ENCODE assay signal across 1 cellular context in genomic region chr7:139660317-139661042, GRCh38.
TF ChIP-seq lines count a peak whose summit lies in the region.

No MANE protein-coding gene starts in this region.

TF ChIP-seq in K562, 482 proteins besides CTCF, POLR2A, EP300 and RAD21 (continued from another document and continues in another):
- TF ChIP-seq, protein P1, sequence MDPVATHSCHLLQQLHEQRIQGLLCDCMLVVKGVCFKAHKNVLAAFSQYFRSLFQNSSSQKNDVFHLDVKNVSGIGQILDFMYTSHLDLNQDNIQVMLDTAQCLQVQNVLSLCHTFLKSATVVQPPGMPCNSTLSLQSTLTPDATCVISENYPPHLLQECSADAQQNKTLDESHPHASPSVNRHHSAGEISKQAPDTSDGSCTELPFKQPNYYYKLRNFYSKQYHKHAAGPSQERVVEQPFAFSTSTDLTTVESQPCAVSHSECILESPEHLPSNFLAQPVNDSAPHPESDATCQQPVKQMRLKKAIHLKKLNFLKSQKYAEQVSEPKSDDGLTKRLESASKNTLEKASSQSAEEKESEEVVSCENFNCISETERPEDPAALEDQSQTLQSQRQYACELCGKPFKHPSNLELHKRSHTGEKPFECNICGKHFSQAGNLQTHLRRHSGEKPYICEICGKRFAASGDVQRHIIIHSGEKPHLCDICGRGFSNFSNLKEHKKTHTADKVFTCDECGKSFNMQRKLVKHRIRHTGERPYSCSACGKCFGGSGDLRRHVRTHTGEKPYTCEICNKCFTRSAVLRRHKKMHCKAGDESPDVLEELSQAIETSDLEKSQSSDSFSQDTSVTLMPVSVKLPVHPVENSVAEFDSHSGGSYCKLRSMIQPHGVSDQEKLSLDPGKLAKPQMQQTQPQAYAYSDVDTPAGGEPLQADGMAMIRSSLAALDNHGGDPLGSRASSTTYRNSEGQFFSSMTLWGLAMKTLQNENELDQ (CRISPR knock-in tag; IDR thresholded peaks at IDR 0.05; ENCODE audit: borderline replicate concordance) = 0 out of 2 replicates have a peak, but pooled peaks have one; percentile 15
- TF ChIP-seq LEF1 (IDR thresholded peaks at IDR 0.05) (no peak), CREM (IDR thresholded peaks at IDR 0.05; ENCODE audit: low read depth) (no peak), HMBOX1 (IDR thresholded peaks at IDR 0.05) (no peak), ZHX1 (conservative IDR thresholded peaks at IDR 0.05; ENCODE audit: low read length) (no peak), SMARCA5 (IDR thresholded peaks at IDR 0.05) (peak; percentile 81), ZNF384 (IDR thresholded peaks at IDR 0.05; ENCODE audit: low read depth, low read length) (no peak), HEY1 (CRISPR knock-in tag; IDR thresholded peaks at IDR 0.05; ENCODE audit: borderline replicate concordance) (no peak), BCOR (IDR thresholded peaks at IDR 0.05) (peak; percentile 72), MAFG (tag; conservative IDR thresholded peaks at IDR 0.05) (peak; percentile 74), NCOA4 (IDR thresholded peaks at IDR 0.05; ENCODE audit: partially characterized antibody) (no peak), NFIX (CRISPR knock-in tag; IDR thresholded peaks at IDR 0.05; ENCODE audit: low read depth) (no peak), SNRNP70 (optimal IDR thresholded peaks at IDR 0.05; ENCODE audit: low read depth, low read length) (no peak), ZNF551 (CRISPR knock-in tag; IDR thresholded peaks at IDR 0.05) (no peak), ASH1L (IDR thresholded peaks at IDR 0.05; ENCODE audit: borderline replicate concordance, low read depth, partially characterized antibody) (no peak), ZNF311 (CRISPR knock-in tag; IDR thresholded peaks at IDR 0.05) (no peak), NRF1 (conservative IDR thresholded peaks at IDR 0.05 in 1 of 2, IDR thresholded peaks at IDR 0.05 in 1 of 2) (no peak), PRMT5 (CRISPR knock-in tag; IDR thresholded peaks at IDR 0.05) (no peak), ZNF449 (CRISPR knock-in tag; IDR thresholded peaks at IDR 0.05) (peak; percentile 17; the same call in 1 of the 2 replicates), RFX7 (CRISPR knock-in tag; IDR thresholded peaks at IDR 0.05) (no peak), RBM22 (IDR thresholded peaks at IDR 0.05; ENCODE audit: low read depth, low read length, poor library complexity, severe bottlenecking) (no peak), PHF20 (IDR thresholded peaks at IDR 0.05; ENCODE audit: partially characterized antibody) (no peak), NFE2L1 (tag; IDR thresholded peaks at IDR 0.05; ENCODE audit: borderline replicate concordance, low read depth) (no peak), MNT (conservative IDR thresholded peaks at IDR 0.05) (no peak), ZNF696 (CRISPR knock-in tag; conservative IDR thresholded peaks at IDR 0.05) (no peak), NKRF (IDR thresholded peaks at IDR 0.05; ENCODE audit: borderline replicate concordance) (no peak), ZNF395 (CRISPR knock-in tag; IDR thresholded peaks at IDR 0.05) (peak; percentile 53; the same call in 1 of the 2 replicates), NFE2 (IDR thresholded peaks at IDR 0.05; ENCODE audit: low read depth) (peak; percentile 75), HDAC2 (IDR thresholded peaks at IDR 0.05) (peak; percentile 55; the same call in 1 of the 2 replicates), ETS2 (tag; IDR thresholded peaks at IDR 0.05; ENCODE audit: borderline replicate concordance, poor library complexity, severe bottlenecking) (no peak)
- TF ChIP-seq, protein P2, sequence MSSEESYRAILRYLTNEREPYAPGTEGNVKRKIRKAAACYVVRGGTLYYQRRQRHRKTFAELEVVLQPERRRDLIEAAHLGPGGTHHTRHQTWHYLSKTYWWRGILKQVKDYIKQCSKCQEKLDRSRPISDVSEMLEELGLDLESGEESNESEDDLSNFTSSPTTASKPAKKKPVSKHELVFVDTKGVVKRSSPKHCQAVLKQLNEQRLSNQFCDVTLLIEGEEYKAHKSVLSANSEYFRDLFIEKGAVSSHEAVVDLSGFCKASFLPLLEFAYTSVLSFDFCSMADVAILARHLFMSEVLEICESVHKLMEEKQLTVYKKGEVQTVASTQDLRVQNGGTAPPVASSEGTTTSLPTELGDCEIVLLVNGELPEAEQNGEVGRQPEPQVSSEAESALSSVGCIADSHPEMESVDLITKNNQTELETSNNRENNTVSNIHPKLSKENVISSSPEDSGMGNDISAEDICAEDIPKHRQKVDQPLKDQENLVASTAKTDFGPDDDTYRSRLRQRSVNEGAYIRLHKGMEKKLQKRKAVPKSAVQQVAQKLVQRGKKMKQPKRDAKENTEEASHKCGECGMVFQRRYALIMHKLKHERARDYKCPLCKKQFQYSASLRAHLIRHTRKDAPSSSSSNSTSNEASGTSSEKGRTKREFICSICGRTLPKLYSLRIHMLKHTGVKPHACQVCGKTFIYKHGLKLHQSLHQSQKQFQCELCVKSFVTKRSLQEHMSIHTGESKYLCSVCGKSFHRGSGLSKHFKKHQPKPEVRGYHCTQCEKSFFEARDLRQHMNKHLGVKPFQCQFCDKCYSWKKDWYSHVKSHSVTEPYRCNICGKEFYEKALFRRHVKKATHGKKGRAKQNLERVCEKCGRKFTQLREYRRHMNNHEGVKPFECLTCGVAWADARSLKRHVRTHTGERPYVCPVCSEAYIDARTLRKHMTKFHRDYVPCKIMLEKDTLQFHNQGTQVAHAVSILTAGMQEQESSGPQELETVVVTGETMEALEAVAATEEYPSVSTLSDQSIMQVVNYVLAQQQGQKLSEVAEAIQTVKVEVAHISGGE (CRISPR knock-in tag; IDR thresholded peaks at IDR 0.05) = no peak
- TF ChIP-seq, protein P3, sequence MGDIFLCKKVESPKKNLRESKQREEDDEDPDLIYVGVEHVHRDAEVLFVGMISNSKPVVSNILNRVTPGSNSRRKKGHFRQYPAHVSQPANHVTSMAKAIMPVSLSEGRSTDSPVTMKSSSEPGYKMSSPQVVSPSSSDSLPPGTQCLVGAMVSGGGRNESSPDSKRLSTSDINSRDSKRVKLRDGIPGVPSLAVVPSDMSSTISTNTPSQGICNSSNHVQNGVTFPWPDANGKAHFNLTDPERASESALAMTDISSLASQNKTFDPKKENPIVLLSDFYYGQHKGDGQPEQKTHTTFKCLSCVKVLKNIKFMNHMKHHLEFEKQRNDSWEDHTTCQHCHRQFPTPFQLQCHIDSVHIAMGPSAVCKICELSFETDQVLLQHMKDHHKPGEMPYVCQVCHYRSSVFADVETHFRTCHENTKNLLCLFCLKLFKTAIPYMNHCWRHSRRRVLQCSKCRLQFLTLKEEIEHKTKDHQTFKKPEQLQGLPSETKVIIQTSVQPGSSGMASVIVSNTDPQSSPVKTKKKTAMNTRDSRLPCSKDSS (IDR thresholded peaks at IDR 0.05; ENCODE audit: low read depth, partially characterized antibody) = no peak
- TF ChIP-seq, protein P4, sequence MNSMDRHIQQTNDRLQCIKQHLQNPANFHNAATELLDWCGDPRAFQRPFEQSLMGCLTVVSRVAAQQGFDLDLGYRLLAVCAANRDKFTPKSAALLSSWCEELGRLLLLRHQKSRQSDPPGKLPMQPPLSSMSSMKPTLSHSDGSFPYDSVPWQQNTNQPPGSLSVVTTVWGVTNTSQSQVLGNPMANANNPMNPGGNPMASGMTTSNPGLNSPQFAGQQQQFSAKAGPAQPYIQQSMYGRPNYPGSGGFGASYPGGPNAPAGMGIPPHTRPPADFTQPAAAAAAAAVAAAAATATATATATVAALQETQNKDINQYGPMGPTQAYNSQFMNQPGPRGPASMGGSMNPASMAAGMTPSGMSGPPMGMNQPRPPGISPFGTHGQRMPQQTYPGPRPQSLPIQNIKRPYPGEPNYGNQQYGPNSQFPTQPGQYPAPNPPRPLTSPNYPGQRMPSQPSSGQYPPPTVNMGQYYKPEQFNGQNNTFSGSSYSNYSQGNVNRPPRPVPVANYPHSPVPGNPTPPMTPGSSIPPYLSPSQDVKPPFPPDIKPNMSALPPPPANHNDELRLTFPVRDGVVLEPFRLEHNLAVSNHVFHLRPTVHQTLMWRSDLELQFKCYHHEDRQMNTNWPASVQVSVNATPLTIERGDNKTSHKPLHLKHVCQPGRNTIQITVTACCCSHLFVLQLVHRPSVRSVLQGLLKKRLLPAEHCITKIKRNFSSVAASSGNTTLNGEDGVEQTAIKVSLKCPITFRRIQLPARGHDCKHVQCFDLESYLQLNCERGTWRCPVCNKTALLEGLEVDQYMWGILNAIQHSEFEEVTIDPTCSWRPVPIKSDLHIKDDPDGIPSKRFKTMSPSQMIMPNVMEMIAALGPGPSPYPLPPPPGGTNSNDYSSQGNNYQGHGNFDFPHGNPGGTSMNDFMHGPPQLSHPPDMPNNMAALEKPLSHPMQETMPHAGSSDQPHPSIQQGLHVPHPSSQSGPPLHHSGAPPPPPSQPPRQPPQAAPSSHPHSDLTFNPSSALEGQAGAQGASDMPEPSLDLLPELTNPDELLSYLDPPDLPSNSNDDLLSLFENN (IDR thresholded peaks at IDR 0.05; ENCODE audit: low read depth in 2 of 2, low read length in 2 of 2) = no peak
- TF ChIP-seq, protein P5, sequence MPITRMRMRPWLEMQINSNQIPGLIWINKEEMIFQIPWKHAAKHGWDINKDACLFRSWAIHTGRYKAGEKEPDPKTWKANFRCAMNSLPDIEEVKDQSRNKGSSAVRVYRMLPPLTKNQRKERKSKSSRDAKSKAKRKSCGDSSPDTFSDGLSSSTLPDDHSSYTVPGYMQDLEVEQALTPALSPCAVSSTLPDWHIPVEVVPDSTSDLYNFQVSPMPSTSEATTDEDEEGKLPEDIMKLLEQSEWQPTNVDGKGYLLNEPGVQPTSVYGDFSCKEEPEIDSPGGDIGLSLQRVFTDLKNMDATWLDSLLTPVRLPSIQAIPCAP (CRISPR knock-in tag; IDR thresholded peaks at IDR 0.05; ENCODE audit: borderline replicate concordance) = no peak
